Comparison of ENCODE assay signal across 10 cellular contexts in genomic region chr12:6202331-6202730, GRCh38. TPM values are rescaled to one million over a fixed set of nuclear protein-coding genes. Genes with fewer than 3 reads are reported as not detected.
DNase-seq lines count a peak whose midpoint lies in the region; ATAC-seq and TF ChIP-seq lines count a peak whose summit lies in the region.
"Had no signal": no experiment of that assay in that cellular context is flagged by ENCODE, and none has a peak within 500 bp of the region (broad histone marks: within the 10 kb centered on the region; RNA-seq: fewer than 3 reads in every experiment).

No MANE protein-coding gene starts in this region.

- peak overlapping the region; percentile 17 for H3K4me3 Mint-ChIP-seq in activated B cell treated with CpG ODN at 0.5 μM for 24 hours
- H3K4me3 Mint-ChIP-seq in T-helper 17 cell, result no peak overlapping the region

- no peaks in the 10 kb centered on the region for H3K27me3 ChIP-seq in BLaER1 treated with 17β-estradiol and CSF1 and Interleukin-3, amounts not matched to agents 10 nM and 100 nM
- H3K27me3 ChIP-seq in right cardiac atrium (ENCODE audit: control insufficient read depth, insufficient read depth), result no peaks in the 10 kb centered on the region
- no peaks in the 10 kb centered on the region for H3K27me3 ChIP-seq in psoas muscle (ENCODE audit: insufficient read depth in 3 of 3, low read length in 2 of 3)

- POLR2A ChIA-PET in activated B cell treated with CpG ODN at 0.5 μM for 24 hours (lab: Charles Lee), result no interaction called here

- WGBS in right cardiac atrium, result 66% methylated on average over 6 of the region's 6 CpGs
- 69 to 73% (median 70%) methylated on average over 6 of the region's 6 CpGs for WGBS in psoas muscle, 3 donors

- H3K4me1 ChIP-seq in BLaER1 treated with 17β-estradiol and CSF1 and Interleukin-3, amounts not matched to agents 10 nM and 100 nM, result peaks cover 65 to 86% (median 76%) of the 10 kb centered on the region in 10 experiments
- H3K4me1 ChIP-seq in right cardiac atrium (ENCODE audit: control insufficient read depth, insufficient read depth, low read length) (peaks cover 4% of the 10 kb centered on the region), psoas muscle (peaks cover 28% of the 10 kb centered on the region)

- H3K9ac ChIP-seq in BLaER1 treated with 17β-estradiol and CSF1 and Interleukin-3, amounts not matched to agents 10 nM and 100 nM, result peak overlapping the region; percentile 93 to 98 (median 97)

- DNase-seq in activated B cell treated with CpG ODN at 0.5 μM for 24 hours, result no peak
- DNase-seq in right cardiac atrium, result peak in 2 of 3 donors; percentile 32 to 47
- no peak for DNase-seq in psoas muscle
- no peak for DNase-seq in NCI-H2029 treated with DMSO at 0.1 percent for 48 hours (lab: John Stamatoyannopoulos, UW)
- no peak for DNase-seq in T-helper 17 cell
- DNase-seq: activated naive CD8-positive, alpha-beta T cell treated with anti-CD3 and anti-CD28 coated beads, Interleukin-2, amount 50 U/mL, for 24 hours; OCI-M1 had no signal

- peak overlapping the region; percentile 90 to 98 (median 95) for H3K27ac ChIP-seq in BLaER1 treated with 17β-estradiol and CSF1 and Interleukin-3, amounts not matched to agents 10 nM and 100 nM
- H3K27ac ChIP-seq in right cardiac atrium (ENCODE audit: low read length), result peak overlapping the region; percentile 49
- peak overlapping the region; percentile 11 for H3K27ac ChIP-seq in psoas muscle

- H3K4me2 ChIP-seq in BLaER1 treated with 17β-estradiol and CSF1 and Interleukin-3, amounts not matched to agents 10 nM and 100 nM, result peak overlapping the region; percentile 86 to 100 (median 99)

- H3K9me3 ChIP-seq in BLaER1 treated with 17β-estradiol and CSF1 and Interleukin-3, amounts not matched to agents 10 nM and 100 nM (replicated peaks in 1 of 11), result no peaks in the 10 kb centered on the region
- H3K9me3 ChIP-seq in right cardiac atrium (ENCODE audit: control insufficient read depth, low read length), result no peaks in the 10 kb centered on the region
- H3K9me3 ChIP-seq in psoas muscle, result no peaks in the 10 kb centered on the region
- H3K9me3 ChIP-seq in T-helper 17 cell (ENCODE audit: control insufficient read depth, low read length, poor library complexity, severe bottlenecking), result no peaks in the 10 kb centered on the region

- TF ChIP-seq CTCF in activated B cell treated with CpG ODN at 0.5 μM for 24 hours (IDR thresholded peaks at IDR 0.05) (no peak), psoas muscle (IDR thresholded peaks at IDR 0.05) (no peak)

- H3K4me1 Mint-ChIP-seq in activated B cell treated with CpG ODN at 0.5 μM for 24 hours (peaks cover 27% of the 10 kb centered on the region), T-helper 17 cell (peaks cover 15% of the 10 kb centered on the region)

- intact Hi-C loops in activated B cell treated with CpG ODN at 0.5 μM for 24 hours (cut with micrococcal nuclease) (no loop called here), right cardiac atrium (cut with DNase I) (loop anchor here in 2 of 4 donors (2.0 to 5.0 kb wide), 2 partner anchors 35 to 70 kb away; no protein-coding TSS in a partner anchor), psoas muscle (cut with DNase I) (loop anchor here in 1 of 2 donors (10.0 kb wide), 1 partner anchor 262 kb away; no protein-coding TSS in a partner anchor)

- no peaks in the 10 kb centered on the region for H3K9me3 Mint-ChIP-seq in activated B cell treated with CpG ODN at 0.5 μM for 24 hours
- H3K9me3 Mint-ChIP-seq: activated naive CD8-positive, alpha-beta T cell treated with anti-CD3 and anti-CD28 coated beads, Interleukin-2, amount 50 U/mL, for 24 hours had no signal

- peaks cover 33% of the 10 kb centered on the region for H3K27me3 Mint-ChIP-seq in activated B cell treated with CpG ODN at 0.5 μM for 24 hours
- peaks cover 63% of the 10 kb centered on the region for H3K27me3 Mint-ChIP-seq in T-helper 17 cell

- peaks cover 4 to 63% (median 22%) of the 10 kb centered on the region in 11 experiments; a peak in 14 of 22 replicates for H4K20me1 ChIP-seq in BLaER1 treated with 17β-estradiol and CSF1 and Interleukin-3, amounts not matched to agents 10 nM and 100 nM

- H3K36me3 Mint-ChIP-seq in activated B cell treated with CpG ODN at 0.5 μM for 24 hours (ENCODE audit: low read depth), result no peaks in the 10 kb centered on the region
- H3K36me3 Mint-ChIP-seq in T-helper 17 cell (ENCODE audit: low read depth), result peaks cover 13% of the 10 kb centered on the region

- H3K27ac Mint-ChIP-seq in activated B cell treated with CpG ODN at 0.5 μM for 24 hours (no peak overlapping the region), T-helper 17 cell (no peak overlapping the region)
- H3K27ac Mint-ChIP-seq: activated naive CD8-positive, alpha-beta T cell treated with anti-CD3 and anti-CD28 coated beads, Interleukin-2, amount 50 U/mL, for 24 hours had no signal

- peak overlapping the region; percentile 94 to 99 (median 98) for H3K4me3 ChIP-seq in BLaER1 treated with 17β-estradiol and CSF1 and Interleukin-3, amounts not matched to agents 10 nM and 100 nM
- H3K4me3 ChIP-seq in right cardiac atrium (ENCODE audit: low read length) (peak overlapping the region; percentile 79), psoas muscle (peak overlapping the region; percentile 79)

- peaks cover 13 to 58% (median 30%) of the 10 kb centered on the region in 11 experiments for H3K36me3 ChIP-seq in BLaER1 treated with 17β-estradiol and CSF1 and Interleukin-3, amounts not matched to agents 10 nM and 100 nM
- H3K36me3 ChIP-seq in psoas muscle (ENCODE audit: insufficient read depth in 1 of 2, low read depth in 1 of 2), result no peaks in the 10 kb centered on the region

- ATAC-seq in activated B cell treated with CpG ODN at 0.5 μM for 24 hours (ENCODE audit: low read depth), result no peak
- ATAC-seq in right cardiac atrium, result no peak
- no peak for ATAC-seq in psoas muscle
- no peak for ATAC-seq in HG03196 (IDR thresholded peaks at IDR 0.05; ENCODE audit: unreplicated experiment)
- no peak for ATAC-seq in GM18519 (IDR thresholded peaks at IDR 0.05; ENCODE audit: low FRiP score, unreplicated experiment)
- ATAC-seq in T-helper 17 cell, result no peak
- ATAC-seq: activated naive CD8-positive, alpha-beta T cell treated with anti-CD3 and anti-CD28 coated beads, Interleukin-2, amount 50 U/mL, for 24 hours had no signal

- CTCF ChIA-PET in activated B cell treated with CpG ODN at 0.5 μM for 24 hours (lab: Charles Lee), result interaction anchor here (1.1 kb wide), 1 partner anchor 76 kb away, joined by 4 read pairs; no protein-coding TSS in a partner anchor

RNA-seq across cellular contexts. Expression of gene CD9, which starts 2.1 kb away (rescaled TPM):
- total RNA-seq in activated B cell treated with CpG ODN at 0.5 μM for 24 hours (1.6 and 2.5 TPM in 2 replicates), right cardiac atrium (100 to 1,000 TPM; 117 to 248 (median 134) TPM), psoas muscle (10 to 100 TPM; 23.0 to 40.2 (median 30.6) TPM), T-helper 17 cell (10 to 100 TPM in 1 of 2 donors, 1 to 10 TPM in 1; 2.4 to 28.0 TPM)
- polyA plus RNA-seq in right cardiac atrium (212 TPM), psoas muscle (10 to 100 TPM; 26.1 to 90.9 (median 45.4) TPM)

Comparison
In these comparisons a context has a peak if more than half of its experiments do, and no peak if none do; other contexts are left out.
1. H3K27ac ChIP-seq: peak in every context shown above with its lines; median percentile 95 in BLaER1 treated with 17β-estradiol and CSF1 and Interleukin-3, amounts not matched to agents 10 nM and 100 nM; 49 in right cardiac atrium; 11 in psoas muscle.
2. DNase-seq: peak in right cardiac atrium (2 of 3); none in activated B cell treated with CpG ODN at 0.5 μM for 24 hours (single experiment), psoas muscle (0 of 2), NCI-H2029 treated with DMSO at 0.1 percent for 48 hours (single experiment) and T-helper 17 cell (0 of 3).
3. Peak in every context shown above with its lines, with median percentiles within 50 percentile points of each other: H3K4me3 ChIP-seq.